ENCODE assay signal across 15 cellular contexts in the genomic region with DNA sequence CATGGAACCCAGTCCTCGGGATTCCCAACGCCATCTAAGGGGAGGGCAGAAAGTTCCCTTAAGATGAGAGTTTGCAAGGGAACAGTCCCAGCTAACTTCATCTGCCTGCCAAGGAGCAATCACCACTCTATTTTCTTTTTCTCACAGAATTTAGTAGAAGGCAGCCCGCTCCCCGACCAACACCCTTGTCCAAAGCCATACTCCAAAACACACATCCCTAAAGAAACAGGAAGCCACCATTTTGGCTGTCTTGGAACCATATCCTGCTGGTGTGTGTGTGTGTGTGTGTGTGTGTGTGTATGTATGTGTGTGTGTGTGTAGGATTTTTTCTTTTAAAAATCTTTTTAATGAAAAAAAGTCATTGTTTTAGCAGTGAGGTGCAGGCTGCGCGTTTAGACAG. TPM values are rescaled to one million over a fixed set of nuclear protein-coding genes. Genes with fewer than 3 reads are reported as not detected.
A peak's percentile ranks its signal among the peaks of the same experiment; 100 is the strongest.
DNase-seq lines count a peak whose midpoint lies in the region; FAIRE-seq and TF ChIP-seq lines count a peak whose summit lies in the region.
"Had no signal": no experiment of that assay in that cellular context is flagged by ENCODE, and none has a peak within 500 bp of the region (broad histone marks: within the 10 kb centered on the region; RNA-seq: fewer than 3 reads in every experiment).

No MANE protein-coding gene starts in this region.

- CTCF ChIA-PET in Caco-2 (lab: Charles Lee): no interaction called here

- H3K4me1 Mint-ChIP-seq in Caco-2 (ENCODE audit: low read depth, unreplicated experiment): no peaks in the 10 kb centered on the region

- H3K18ac ChIP-seq in mesendoderm (ENCODE audit: low read length): no peak overlapping the region

- no TSS peak for BruUV-seq in Caco-2 (replicated peaks; lab: Mats Ljungman, UMichigan)

- no peaks in the 10 kb centered on the region for H3K79me2 ChIP-seq in mesendoderm (ENCODE audit: control insufficient read depth, insufficient read depth, low read length)

- H3K4me3 Mint-ChIP-seq in Caco-2 (ENCODE audit: unreplicated experiment): no peak overlapping the region
- H3K4me3 Mint-ChIP-seq: activated CD4-positive, alpha-beta memory T cell treated with anti-CD3 and anti-CD28 coated beads for 36 hours had no signal

- H3K56ac ChIP-seq in mesendoderm (ENCODE audit: low read length): peak overlapping the region; percentile 80

- no peak overlapping the region for H4K5ac ChIP-seq in mesendoderm (ENCODE audit: low read length)

- H3K27ac ChIP-seq in mesendoderm (ENCODE audit: low read depth, low read length) (no peak overlapping the region), subcutaneous abdominal adipose tissue (ENCODE audit: low read depth, low read length) (peak overlapping the region; percentile 70)

- H3K36me3 Mint-ChIP-seq in Caco-2 (ENCODE audit: insufficient read depth, unreplicated experiment): no peaks in the 10 kb centered on the region
- H3K36me3 Mint-ChIP-seq: activated CD4-positive, alpha-beta memory T cell treated with anti-CD3 and anti-CD28 coated beads for 36 hours had no signal

- TF ChIP-seq CTCF in fibroblast of villous mesenchyme (IDR thresholded peaks at IDR 0.05; ENCODE audit: insufficient read depth, low read depth, low read length) (no peak), Caco-2 (IDR thresholded peaks at IDR 0.05; ENCODE audit: insufficient read depth in 1 of 2, low read depth in 1 of 2, low read length in 1 of 2, severe bottlenecking in 1 of 2, unreplicated experiment in 1 of 2) (no peak)

- peak overlapping the region; percentile 90 for H3K9ac ChIP-seq in NT2/D1 (ENCODE audit: insufficient read length, low read depth)
- H3K9ac ChIP-seq in mesendoderm (ENCODE audit: low read length): peak overlapping the region; percentile 63
- H3K9ac ChIP-seq in subcutaneous abdominal adipose tissue (ENCODE audit: low read length in 5 of 5): peak overlapping the region in 3 of 5 donors; percentile 49 to 70 (median 59)

- H3K9me3 Mint-ChIP-seq in Caco-2 (ENCODE audit: unreplicated experiment): no peaks in the 10 kb centered on the region
- H3K9me3 Mint-ChIP-seq: activated CD4-positive, alpha-beta memory T cell treated with anti-CD3 and anti-CD28 coated beads for 36 hours had no signal

- H3K4me1 ChIP-seq in NT2/D1 (ENCODE audit: insufficient read depth, insufficient read length) (peaks cover 12% of the 10 kb centered on the region), mesendoderm (ENCODE audit: control insufficient read depth, low read depth, low read length) (no peaks in the 10 kb centered on the region), subcutaneous abdominal adipose tissue (ENCODE audit: control insufficient read depth in 5 of 5, insufficient read depth in 5 of 5, low read length in 5 of 5) (peaks cover 17 to 61% (median 33%) of the 10 kb centered on the region in 5 donors), Caco-2 (no peaks in the 10 kb centered on the region)
- H3K4me1 ChIP-seq: BE2C had no signal

- intact Hi-C loops in Caco-2 (cut with micrococcal nuclease; ENCODE audit: unreplicated experiment): no loop called here

- POLR2A ChIA-PET in Caco-2 (lab: Charles Lee): no interaction called here

- peaks cover 27% of the 10 kb centered on the region for H3K27me3 Mint-ChIP-seq in Caco-2 (ENCODE audit: insufficient read depth, unreplicated experiment)

- H3K23ac ChIP-seq in mesendoderm (ENCODE audit: low read length): no peak overlapping the region

- H3K4me3 ChIP-seq in NT2/D1 (ENCODE audit: insufficient read length, low read depth): peak overlapping the region; percentile 72
- H3K4me3 ChIP-seq in fibroblast of villous mesenchyme (ENCODE audit: low read depth, low read length): peak overlapping the region; percentile 23
- H3K4me3 ChIP-seq in mesendoderm (ENCODE audit: low read length): peak overlapping the region; percentile 55
- H3K4me3 ChIP-seq in subcutaneous abdominal adipose tissue (ENCODE audit: low read depth in 1 of 5, low read length in 5 of 5): peak overlapping the region; percentile 61 to 84 (median 81)
- no peak overlapping the region for H3K4me3 ChIP-seq in Caco-2 (ENCODE audit: low read depth, low read length)

- H3K79me1 ChIP-seq in mesendoderm (ENCODE audit: low read length): no peaks in the 10 kb centered on the region

- no peak overlapping the region for H2BK120ac ChIP-seq in mesendoderm (ENCODE audit: low read depth, low read length)

- H3K4me2 ChIP-seq in mesendoderm (ENCODE audit: low read length): peak overlapping the region; percentile 94

- no peak overlapping the region for H2BK5ac ChIP-seq in mesendoderm (ENCODE audit: low read length)

- no peak overlapping the region for H2AK5ac ChIP-seq in mesendoderm (ENCODE audit: low read length)

- DNase-seq in NT2/D1 (ENCODE audit: low read depth, low spot score) (no peak), fibroblast of villous mesenchyme (ENCODE audit: low read depth) (no peak), mesendoderm (peak; percentile 33), GF-D8 (lab: John Stamatoyannopoulos, UW) (no peak), Caco-2 (no peak), NCI-H226 (no peak), urothelium cell line (ENCODE audit: low spot score) (no peak)
- DNase-seq: activated CD4-positive, alpha-beta memory T cell treated with anti-CD3 and anti-CD28 coated beads for 36 hours; activated naive CD4-positive, alpha-beta T cell treated with Interleukin-2 at 50 U/mL for 16 hours; BE2C; cerebellar nuclear complex; mammary epithelial cell; PC-3 had no signal

- H3K9me3 ChIP-seq in NT2/D1 (ENCODE audit: insufficient read depth, low read length) (no peaks in the 10 kb centered on the region), subcutaneous abdominal adipose tissue (ENCODE audit: control insufficient read depth in 5 of 5, low read length in 5 of 5) (no peaks in the 10 kb centered on the region), Caco-2 (no peaks in the 10 kb centered on the region)
- H3K9me3 ChIP-seq: BE2C had no signal

- no peak overlapping the region for H3K4ac ChIP-seq in mesendoderm (ENCODE audit: low read depth, low read length)

- H3K27ac Mint-ChIP-seq in Caco-2 (ENCODE audit: unreplicated experiment): no peak overlapping the region
- H3K27ac Mint-ChIP-seq: activated CD4-positive, alpha-beta memory T cell treated with anti-CD3 and anti-CD28 coated beads for 36 hours had no signal

- no peaks in the 10 kb centered on the region for H3K36me3 ChIP-seq in NT2/D1 (ENCODE audit: insufficient read depth, insufficient read length, low read length)
- no peaks in the 10 kb centered on the region for H3K36me3 ChIP-seq in mesendoderm (ENCODE audit: control insufficient read depth, insufficient read depth, low read length)
- peaks cover 0 to 9% (median 0%) of the 10 kb centered on the region in 5 donors for H3K36me3 ChIP-seq in subcutaneous abdominal adipose tissue (ENCODE audit: control insufficient read depth in 5 of 5, insufficient read depth in 5 of 5, low read length in 5 of 5)
- no peaks in the 10 kb centered on the region for H3K36me3 ChIP-seq in Caco-2 (ENCODE audit: control insufficient read depth, insufficient read depth, low read length)
- H3K36me3 ChIP-seq: BE2C had no signal

- FAIRE-seq in urothelium cell line (lab: Jason Lieb, UNC): no peak

- no peak overlapping the region for H2BK15ac ChIP-seq in mesendoderm (replicated peaks; ENCODE audit: low read depth)

- H3K27me3 ChIP-seq in NT2/D1 (ENCODE audit: insufficient read depth, insufficient read length): peaks cover 51% of the 10 kb centered on the region
- H3K27me3 ChIP-seq in mesendoderm (ENCODE audit: insufficient read depth, low read length, poor library complexity): no peaks in the 10 kb centered on the region
- peaks cover 4 to 18% (median 10%) of the 10 kb centered on the region in 5 donors for H3K27me3 ChIP-seq in subcutaneous abdominal adipose tissue (ENCODE audit: control insufficient read depth in 5 of 5, insufficient read depth in 4 of 5, low read length in 5 of 5)
- no peaks in the 10 kb centered on the region for H3K27me3 ChIP-seq in Caco-2 (replicated peaks; ENCODE audit: control insufficient read depth, insufficient read depth, low read length)

- no peak overlapping the region for H4K8ac ChIP-seq in mesendoderm (ENCODE audit: low read depth, low read length)

- WGBS in mesendoderm (ENCODE audit: extremely low coverage, insufficient coverage, low lambda C conversion rate): no CpG with 5 or more reads among the region's 6 CpGs

RNA-seq across cellular contexts. Expression of gene FGD5, which starts 7.0 kb away (rescaled TPM):
- total RNA-seq in fibroblast of villous mesenchyme (under 0.01 TPM in 1 of 2 replicates, not detected in the other), Caco-2 (2022) (0.16 and 0.25 TPM in 2 replicates)
- 7.1 TPM for polyA plus RNA-seq in mesendoderm (2013, experiment 1 of 2)
- 7.9 TPM for polyA plus RNA-seq in mesendoderm (2013, experiment 2 of 2)
- total RNA-seq: mammary epithelial cell; PC-3; T-helper 1 cell treated with Interleukin-12 subunit alpha and Interleukin-12 subunit beta and Interleukin-4 antibody, amounts not matched to agents 30 ng/mL and 1 ng/mL, for 36 hours had no signal
- polyA plus RNA-seq: mammary epithelial cell had no signal
